In the genomic region with DNA sequence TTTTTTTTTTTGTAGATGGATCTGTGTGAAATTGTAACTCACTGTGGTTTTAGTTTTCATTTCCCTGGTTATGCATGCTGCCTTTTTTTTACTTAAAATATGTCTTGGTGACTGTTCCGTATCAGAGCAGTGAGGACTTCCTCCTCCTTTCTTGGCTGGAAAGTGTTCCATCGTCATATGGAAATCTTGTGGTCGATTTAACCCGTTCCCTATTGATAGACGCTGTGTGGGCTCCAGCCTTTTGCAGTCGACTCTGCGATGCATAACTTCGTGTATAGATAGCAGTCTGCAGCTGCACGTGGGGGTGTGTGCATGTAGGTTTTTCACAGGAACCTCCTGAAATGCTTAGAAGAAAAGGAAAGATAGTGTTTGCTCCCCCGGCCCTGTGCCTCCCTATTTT, we compare ENCODE assay signal across 11 cellular contexts. TPM values are rescaled to one million over a fixed set of nuclear protein-coding genes. Genes with fewer than 3 reads are reported as not detected.
DNase-seq lines count a peak whose midpoint lies in the region; ATAC-seq and TF ChIP-seq lines count a peak whose summit lies in the region.
"Had no signal": no experiment of that assay in that cellular context is flagged by ENCODE, and none has a peak within 500 bp of the region (broad histone marks: within the 10 kb centered on the region; RNA-seq: fewer than 3 reads in every experiment).

No MANE protein-coding gene starts in this region.

- H3K36me3 Mint-ChIP-seq in CD14-positive monocyte: peaks cover 0 to 4% of the 10 kb centered on the region in 2 donors

- intact Hi-C loops in CD14-positive monocyte (cut with micrococcal nuclease): no loop called here

- ATAC-seq in GM19438 (IDR thresholded peaks at IDR 0.05; ENCODE audit: low read depth, unreplicated experiment) (peak; percentile 68), HG03045 (IDR thresholded peaks at IDR 0.05; ENCODE audit: unreplicated experiment) (no peak)
- ATAC-seq: left cardiac atrium had no signal

- peak; percentile 60 for DNase-seq in CD14-positive monocyte (ENCODE audit: low spot score)
- peak; percentile 88 for DNase-seq in MV-4-11 (lab: John Stamatoyannopoulos, UW)
- DNase-seq in fibroblast of lung (ENCODE audit: low read depth in 2 of 2): peak; percentile 6 to 21
- DNase-seq in NCI-H748 (lab: John Stamatoyannopoulos, UW; ENCODE audit: unreplicated experiment): no peak
- no peak for DNase-seq in stimulated activated CD4-positive, alpha-beta T cell treated with anti-CD3 and anti-CD28 coated beads, Interleukin-4, amount 100 ng/mL, for 4 hours
- DNase-seq in activated CD8-positive, alpha-beta memory T cell treated with anti-CD3 and anti-CD28 coated beads, Interleukin-2, amount 50 U/mL, for 48 hours: no peak
- DNase-seq: left cardiac atrium, SHP77 treated with DMSO at 0.1 percent for 48 hours, spleen had no signal

- TF ChIP-seq CTCF in CD14-positive monocyte (IDR thresholded peaks at IDR 0.05): no peak
- no peak for TF ChIP-seq CTCF in fibroblast of lung (conservative IDR thresholded peaks at IDR 0.05 in 1 of 2, IDR thresholded peaks at IDR 0.05 in 1 of 2; ENCODE audit: low read depth in 1 of 2, low read length in 2 of 2)

- H4K20me1 ChIP-seq in fibroblast of lung (ENCODE audit: control insufficient read depth, extremely low read depth, insufficient read depth, low read length): no peaks in the 10 kb centered on the region

- H3K27me3 ChIP-seq in fibroblast of lung (ENCODE audit: control insufficient read depth, insufficient read depth, low read length): no peaks in the 10 kb centered on the region
- H3K27me3 ChIP-seq: spleen had no signal

- H3K9me3 ChIP-seq in fibroblast of lung (ENCODE audit: control insufficient read depth, insufficient read depth, low read depth, low read length): no peaks in the 10 kb centered on the region
- H3K9me3 ChIP-seq: spleen had no signal

- no peaks in the 10 kb centered on the region for H3K79me2 ChIP-seq in fibroblast of lung (ENCODE audit: control insufficient read depth, insufficient read depth, low read length)

- H3K4me3 ChIP-seq in fibroblast of lung (replicated peaks in 1 of 4; ENCODE audit: control extremely low read depth in 1 of 4, insufficient read depth in 1 of 4, low read depth in 3 of 4, low read length in 4 of 4): no peak overlapping the region

- no peaks in the 10 kb centered on the region for H3K36me3 ChIP-seq in fibroblast of lung (ENCODE audit: control insufficient read depth, insufficient read depth, low read length)
- H3K36me3 ChIP-seq: spleen had no signal

- H3K4me1 Mint-ChIP-seq in CD14-positive monocyte: peaks cover 56% of the 10 kb centered on the region

- no peaks in the 10 kb centered on the region for H3K4me1 ChIP-seq in fibroblast of lung (ENCODE audit: control insufficient read depth, extremely low read depth, insufficient read depth, low read length)

- H3K4me2 ChIP-seq in fibroblast of lung (ENCODE audit: extremely low read depth, insufficient read depth, low read length): no peak overlapping the region

- H3K9me3 Mint-ChIP-seq in CD14-positive monocyte: peaks cover 0 to 2% (median 0%) of the 10 kb centered on the region in 7 donors

- H3K27ac Mint-ChIP-seq in CD14-positive monocyte: peak overlapping the region; percentile 77 to 90 (median 79)

- peak overlapping the region; percentile 75 to 90 for H3K4me3 Mint-ChIP-seq in CD14-positive monocyte

- peaks cover 0 to 9% (median 7%) of the 10 kb centered on the region in 3 donors for H3K27me3 Mint-ChIP-seq in CD14-positive monocyte (ENCODE audit: low read depth in 3 of 3)

- H3K9ac ChIP-seq in fibroblast of lung (ENCODE audit: insufficient read depth, low read length): no peak overlapping the region

- H3K27ac ChIP-seq in fibroblast of lung (ENCODE audit: insufficient read depth, low read length): no peak overlapping the region

- no peak overlapping the region for H2AFZ ChIP-seq in fibroblast of lung (ENCODE audit: low read length)

RNA-seq across cellular contexts. Expression of gene PNPLA1, which starts 28.1 kb away (rescaled TPM):
- polyA plus RNA-seq in CD14-positive monocyte: 1 to 10 TPM; 3.5 to 3.9 TPM
- total RNA-seq in fibroblast of lung: not detected in 2 replicates
- 0.02 and 0.07 TPM in 2 replicates for polyA plus RNA-seq in fibroblast of lung
- polyA plus RNA-seq in fibroblast of lung (2012): not detected in 2 replicates
- not detected in 2 replicates for polyA minus RNA-seq in fibroblast of lung (ENCODE audit: low replicate concordance)
- total RNA-seq: left cardiac atrium had no signal

RNA-seq across cellular contexts. Expression of gene BRPF3, which starts 45.2 kb away (rescaled TPM):
- polyA plus RNA-seq in CD14-positive monocyte (1 to 10 TPM; 1.1 to 1.3 TPM), fibroblast of lung (10.4 and 16.0 TPM in 2 replicates)
- total RNA-seq in fibroblast of lung: 9.8 and 10.6 TPM in 2 replicates
- 13.5 and 14.7 TPM in 2 replicates for polyA plus RNA-seq in fibroblast of lung (2012)
- 55.8 and 61.1 TPM in 2 replicates for polyA minus RNA-seq in fibroblast of lung (ENCODE audit: low replicate concordance)

Comparison
In these comparisons a context has a peak if more than half of its experiments do, and no peak if none do; other contexts are left out.
1. DNase-seq: peak in CD14-positive monocyte (single experiment), MV-4-11 (single experiment) and fibroblast of lung (2 of 2); none in NCI-H748 (single experiment), stimulated activated CD4-positive, alpha-beta T cell treated with anti-CD3 and anti-CD28 coated beads, Interleukin-4, amount 100 ng/mL, for 4 hours (0 of 2) and activated CD8-positive, alpha-beta memory T cell treated with anti-CD3 and anti-CD28 coated beads, Interleukin-2, amount 50 U/mL, for 48 hours (single experiment).